ENCODE assay signal across 11 cellular contexts in genomic region chr6:53796791-53797190, GRCh38. TPM values are rescaled to one million over a fixed set of nuclear protein-coding genes. Genes with fewer than 3 reads are reported as not detected.
DNase-seq lines count a peak whose midpoint lies in the region; ATAC-seq and TF ChIP-seq lines count a peak whose summit lies in the region.
"Had no signal": no experiment of that assay in that cellular context is flagged by ENCODE, and none has a peak within 500 bp of the region (broad histone marks: within the 10 kb centered on the region; RNA-seq: fewer than 3 reads in every experiment).

No MANE protein-coding gene starts in this region.

- H3K4me3 ChIP-seq in mucosa of rectum (ENCODE audit: low read length in 2 of 2), result peak overlapping the region; percentile 94 to 96
- peak overlapping the region in 3 of 4 donors; percentile 74 to 94 (median 87) for H3K4me3 ChIP-seq in transverse colon

- peak overlapping the region in 1 of 2 donors; percentile 83 for H3K9ac ChIP-seq in mucosa of rectum (ENCODE audit: low read depth in 1 of 2, low read length in 2 of 2)

- POLR2A ChIA-PET in activated CD4-positive, alpha-beta memory T cell treated with anti-CD3 and anti-CD28 coated beads, Interleukin-2, amount 10 ng/mL, durations not matched to agents 7 days and 5 days (lab: Charles Lee), result no interaction called here
- POLR2A ChIA-PET in activated CD4-positive, alpha-beta memory T cell treated with anti-CD3 and anti-CD28 coated beads for 36 hours (lab: Charles Lee), result no interaction called here
- POLR2A ChIA-PET in MCF 10A (lab: Yijun Ruan, JAX), result interaction anchor here (0.5 to 8.7 kb wide), 25 partner anchors 10 to 253 kb away, joined by 3 to 266 read pairs (median 8); partner anchors contain the start of gene GCLC

- H3K27ac ChIP-seq in mucosa of rectum (ENCODE audit: low read depth in 2 of 2, low read length in 2 of 2) (peak overlapping the region; percentile 73 to 83), transverse colon (peak overlapping the region; percentile 85 to 89 (median 87))

- no TSS peak for BruUV-seq in MCF 10A (replicated peaks; lab: Mats Ljungman, UMichigan)

- WGBS in transverse colon (ENCODE audit: low coverage in 1 of 2), 2 donors, result 48 to 55% methylated on average over 5 of the region's 5 CpGs

- H3K36me3 ChIP-seq in mucosa of rectum (ENCODE audit: control insufficient read depth in 2 of 2, insufficient read depth in 2 of 2, low read length in 2 of 2) (no peaks in the 10 kb centered on the region), transverse colon (no peaks in the 10 kb centered on the region)

- TF ChIP-seq EP300 in transverse colon (IDR thresholded peaks at IDR 0.05; ENCODE audit: low read depth), result no peak

- peaks cover 34% of the 10 kb centered on the region for H3K4me1 Mint-ChIP-seq in activated CD4-positive, alpha-beta memory T cell treated with anti-CD3 and anti-CD28 coated beads, Interleukin-2, amount 10 ng/mL, durations not matched to agents 7 days and 5 days
- peaks cover 24% of the 10 kb centered on the region for H3K4me1 Mint-ChIP-seq in activated CD4-positive, alpha-beta memory T cell treated with anti-CD3 and anti-CD28 coated beads for 36 hours (ENCODE audit: low read depth)
- H3K4me1 Mint-ChIP-seq in MCF 10A (ENCODE audit: insufficient read depth, unreplicated experiment), result peaks cover 36% of the 10 kb centered on the region

- peaks cover 33% of the 10 kb centered on the region for H3K27me3 Mint-ChIP-seq in activated CD4-positive, alpha-beta memory T cell treated with anti-CD3 and anti-CD28 coated beads, Interleukin-2, amount 10 ng/mL, durations not matched to agents 7 days and 5 days
- H3K27me3 Mint-ChIP-seq in activated CD4-positive, alpha-beta memory T cell treated with anti-CD3 and anti-CD28 coated beads for 36 hours, result peaks cover 7% of the 10 kb centered on the region
- no peaks in the 10 kb centered on the region for H3K27me3 Mint-ChIP-seq in MCF 10A (ENCODE audit: insufficient read depth, unreplicated experiment)

- ATAC-seq in HG03175 (IDR thresholded peaks at IDR 0.05; ENCODE audit: unreplicated experiment) (no peak), HG03432 (IDR thresholded peaks at IDR 0.05; ENCODE audit: unreplicated experiment) (no peak), HG02840 (IDR thresholded peaks at IDR 0.05; ENCODE audit: low FRiP score, unreplicated experiment) (no peak)

- H3K27ac Mint-ChIP-seq in activated CD4-positive, alpha-beta memory T cell treated with anti-CD3 and anti-CD28 coated beads, Interleukin-2, amount 10 ng/mL, durations not matched to agents 7 days and 5 days, result no peak overlapping the region
- no peak overlapping the region for H3K27ac Mint-ChIP-seq in activated CD4-positive, alpha-beta memory T cell treated with anti-CD3 and anti-CD28 coated beads for 36 hours
- H3K27ac Mint-ChIP-seq in MCF 10A (ENCODE audit: low read depth, unreplicated experiment), result peak overlapping the region; percentile 83

- H3K4me3 Mint-ChIP-seq in activated CD4-positive, alpha-beta memory T cell treated with anti-CD3 and anti-CD28 coated beads, Interleukin-2, amount 10 ng/mL, durations not matched to agents 7 days and 5 days, result peak overlapping the region; percentile 96
- no peak overlapping the region for H3K4me3 Mint-ChIP-seq in activated CD4-positive, alpha-beta memory T cell treated with anti-CD3 and anti-CD28 coated beads for 36 hours
- H3K4me3 Mint-ChIP-seq in MCF 10A (ENCODE audit: unreplicated experiment), result peak overlapping the region; percentile 92

- no peak for DNase-seq in activated CD4-positive, alpha-beta memory T cell treated with anti-CD3 and anti-CD28 coated beads, Interleukin-2, amount 10 ng/mL, durations not matched to agents 7 days and 5 days
- no peak for DNase-seq in activated CD4-positive, alpha-beta memory T cell treated with anti-CD3 and anti-CD28 coated beads for 36 hours
- peak; percentile 62 for DNase-seq in MCF 10A (ENCODE audit: unreplicated experiment)
- DNase-seq in transverse colon, result no peak
- DNase-seq: activated CD4-positive, alpha-beta T cell treated with anti-CD3 and anti-CD28 coated beads for 4 hours; cerebellar nuclear complex; NK-92 treated with Interleukin-12 subunit alpha and Interleukin-12 subunit beta, amount 100 ng/mL, for 24 hours had no signal

- TF ChIP-seq POLR2A in transverse colon (IDR thresholded peaks at IDR 0.05), result no peak

- no peaks in the 10 kb centered on the region for H3K9me3 Mint-ChIP-seq in activated CD4-positive, alpha-beta memory T cell treated with anti-CD3 and anti-CD28 coated beads, Interleukin-2, amount 10 ng/mL, durations not matched to agents 7 days and 5 days
- H3K9me3 Mint-ChIP-seq in activated CD4-positive, alpha-beta memory T cell treated with anti-CD3 and anti-CD28 coated beads for 36 hours, result no peaks in the 10 kb centered on the region
- no peaks in the 10 kb centered on the region for H3K9me3 Mint-ChIP-seq in MCF 10A (ENCODE audit: unreplicated experiment)

- CTCF ChIA-PET in activated CD4-positive, alpha-beta memory T cell treated with anti-CD3 and anti-CD28 coated beads, Interleukin-2, amount 10 ng/mL, durations not matched to agents 7 days and 5 days (lab: Charles Lee), result interaction anchor here (0.6 to 4.0 kb wide), 2 partner anchors 61 to 91 kb away, joined by 3 to 16 read pairs; no protein-coding TSS in a partner anchor
- CTCF ChIA-PET in activated CD4-positive, alpha-beta memory T cell treated with anti-CD3 and anti-CD28 coated beads for 36 hours (lab: Charles Lee), result interaction anchor here (1.0 to 1.6 kb wide), 2 partner anchors 31 to 69 kb away, joined by 3 to 5 read pairs; no protein-coding TSS in a partner anchor
- CTCF ChIA-PET in MCF 10A (lab: Yijun Ruan, JAX), result interaction anchor here (0.6 to 4.4 kb wide), 9 partner anchors 10 to 167 kb away, joined by 3 to 33 read pairs (median 5); no protein-coding TSS in a partner anchor

- in situ Hi-C loops in transverse colon (cut with MboI; ENCODE audit: low pct_ligation_motif_present in 1 of 4, low pct_unique_long_range_greater_than_20kb in 1 of 4, low sequenced_read_pairs in 3 of 4), result loop anchor here in 2 of 4 donors (10.0 to 25.0 kb wide), 2 partner anchors 158 to 166 kb away; no protein-coding TSS in a partner anchor

- H3K27me3 ChIP-seq in mucosa of rectum (ENCODE audit: control insufficient read depth in 2 of 2, insufficient read depth in 2 of 2, low read length in 2 of 2) (no peaks in the 10 kb centered on the region), transverse colon (no peaks in the 10 kb centered on the region)

- TF ChIP-seq CTCF in MCF 10A (IDR thresholded peaks at IDR 0.05; ENCODE audit: unreplicated experiment), result no peak
- no peak for TF ChIP-seq CTCF in transverse colon (IDR thresholded peaks at IDR 0.05)

- H3K36me3 Mint-ChIP-seq in activated CD4-positive, alpha-beta memory T cell treated with anti-CD3 and anti-CD28 coated beads, Interleukin-2, amount 10 ng/mL, durations not matched to agents 7 days and 5 days (ENCODE audit: low read depth), result peaks cover 2% of the 10 kb centered on the region
- H3K36me3 Mint-ChIP-seq in activated CD4-positive, alpha-beta memory T cell treated with anti-CD3 and anti-CD28 coated beads for 36 hours, result no peaks in the 10 kb centered on the region
- H3K36me3 Mint-ChIP-seq in MCF 10A (ENCODE audit: insufficient read depth, unreplicated experiment), result no peaks in the 10 kb centered on the region

- intact Hi-C loops in activated CD4-positive, alpha-beta memory T cell treated with anti-CD3 and anti-CD28 coated beads for 36 hours (cut with micrococcal nuclease), result loop anchor here (1.0 to 5.0 kb wide), 2 partner anchors 9 to 144 kb away; no protein-coding TSS in a partner anchor
- intact Hi-C loops in MCF 10A (cut with micrococcal nuclease), result loop anchor here (10.0 kb wide), 1 partner anchor 302 kb away; no protein-coding TSS in a partner anchor
- intact Hi-C loops in transverse colon (cut with DNase I; ENCODE audit: low total_unique reads), result no loop called here

- H3K4me1 ChIP-seq in mucosa of rectum (ENCODE audit: control insufficient read depth in 2 of 2, insufficient read depth in 2 of 2, low read length in 2 of 2) (peaks cover 11 to 34% of the 10 kb centered on the region in 2 donors), transverse colon (peaks cover 0 to 57% (median 28%) of the 10 kb centered on the region in 4 donors)

- no peaks in the 10 kb centered on the region for H3K9me3 ChIP-seq in mucosa of rectum (ENCODE audit: control insufficient read depth in 2 of 2, low read length in 2 of 2)
- H3K9me3 ChIP-seq in transverse colon, result no peaks in the 10 kb centered on the region

RNA-seq across cellular contexts. Expression of gene LRRC1, which starts 2.0 kb away (rescaled TPM):
- 1 to 10 TPM; 4.0 to 4.1 TPM for total RNA-seq in activated CD4-positive, alpha-beta memory T cell treated with anti-CD3 and anti-CD28 coated beads, Interleukin-2, amount 10 ng/mL, durations not matched to agents 7 days and 5 days
- total RNA-seq in activated CD4-positive, alpha-beta memory T cell treated with anti-CD3 and anti-CD28 coated beads for 36 hours, result 1 to 10 TPM; 3.2 TPM
- 16.0 and 18.6 TPM in 2 replicates for total RNA-seq in MCF 10A (2022)
- total RNA-seq in transverse colon, result 100 to 1,000 TPM in 1 of 4 donors, 10 to 100 TPM in 3; 71.0 to 151 (median 91.6) TPM
